16 cellular contexts compared by ENCODE assay signal in the genomic region with DNA sequence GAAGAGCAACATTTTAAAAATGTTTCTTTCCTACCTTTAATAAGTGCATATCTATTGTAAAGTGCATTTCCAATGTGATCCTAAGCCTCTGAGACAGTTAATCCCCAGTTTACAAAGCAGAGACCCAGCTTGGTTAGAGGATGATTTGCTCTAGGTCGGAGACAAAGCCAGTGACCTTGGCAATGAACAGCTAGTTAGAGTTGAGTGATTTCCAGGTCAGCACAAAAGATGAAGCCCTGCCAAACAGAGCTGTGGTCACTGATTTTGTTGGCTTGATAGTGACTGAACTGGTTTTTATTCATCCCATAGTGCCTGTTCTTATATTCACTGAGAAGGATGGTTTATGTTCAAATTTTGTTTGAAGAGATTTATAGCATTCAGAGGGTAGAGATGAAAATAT.
"Had no signal": no experiment of that assay in that cellular context is flagged by ENCODE, and none has a peak within 500 bp of the region (broad histone marks: within the 10 kb centered on the region; RNA-seq: fewer than 3 reads in every experiment).

No MANE protein-coding gene starts in this region.

- H3K27me3 ChIP-seq: breast epithelium had no signal

- H3K27ac Mint-ChIP-seq: activated naive CD4-positive, alpha-beta T cell treated with anti-CD3 and anti-CD28 coated beads for 36 hours; activated naive CD8-positive, alpha-beta T cell treated with anti-CD3 and anti-CD28 coated beads, Interleukin-2, amount 50 U/mL, for 24 hours; activated T-helper 17 cell treated with anti-CD3 and anti-CD28 coated beads, Interleukin-2, amount 50 U/mL, for 72 hours; stimulated activated naive B cell treated with anti-CD40 and anti-IgM and Interleukin-4, amounts not matched to agents 10 μg/mL and 1 μg/mL and 100 μg/mL, for 72 hours had no signal

- DNase-seq: activated CD4-positive, alpha-beta T cell treated with anti-CD3 and anti-CD28 coated beads for 1 hour; activated CD4-positive, alpha-beta T cell treated with anti-CD3 and anti-CD28 coated beads, Interleukin-2, amount 50 U/mL, for 4 hours; activated naive CD4-positive, alpha-beta T cell treated with anti-CD3 and anti-CD28 coated beads for 36 hours; activated naive CD8-positive, alpha-beta T cell treated with anti-CD3 and anti-CD28 coated beads, Interleukin-2, amount 50 U/mL, for 24 hours; aorta; dermis blood vessel endothelial cell; gastrocnemius medialis; heart right ventricle; left cardiac atrium; mammary epithelial cell; stimulated activated naive B cell treated with anti-CD40 and anti-IgM and Interleukin-4, amounts not matched to agents 10 μg/mL and 1 μg/mL and 100 μg/mL, for 72 hours; T1000 had no signal

- H3K27ac ChIP-seq: breast epithelium, gastrocnemius medialis, heart right ventricle, tibial nerve had no signal

- H3K4me3 Mint-ChIP-seq: activated naive CD4-positive, alpha-beta T cell treated with anti-CD3 and anti-CD28 coated beads for 36 hours; activated naive CD8-positive, alpha-beta T cell treated with anti-CD3 and anti-CD28 coated beads, Interleukin-2, amount 50 U/mL, for 24 hours; activated T-helper 17 cell treated with anti-CD3 and anti-CD28 coated beads, Interleukin-2, amount 50 U/mL, for 72 hours; neural crest cell; stimulated activated naive B cell treated with anti-CD40 and anti-IgM and Interleukin-4, amounts not matched to agents 10 μg/mL and 1 μg/mL and 100 μg/mL, for 72 hours had no signal

- H3K4me1 Mint-ChIP-seq: activated naive CD8-positive, alpha-beta T cell treated with anti-CD3 and anti-CD28 coated beads, Interleukin-2, amount 50 U/mL, for 24 hours; activated T-helper 17 cell treated with anti-CD3 and anti-CD28 coated beads, Interleukin-2, amount 50 U/mL, for 72 hours; neural crest cell had no signal

- H3K36me3 ChIP-seq: breast epithelium, gastrocnemius medialis, heart right ventricle, tibial nerve had no signal

- H3K4me3 ChIP-seq: breast epithelium, gastrocnemius medialis, heart right ventricle, tibial nerve had no signal

- H3K9me3 Mint-ChIP-seq: activated naive CD4-positive, alpha-beta T cell treated with anti-CD3 and anti-CD28 coated beads for 36 hours; activated T-helper 17 cell treated with anti-CD3 and anti-CD28 coated beads, Interleukin-2, amount 50 U/mL, for 72 hours had no signal

- H3K4me1 ChIP-seq: breast epithelium, gastrocnemius medialis, tibial nerve had no signal

- H3K9me3 ChIP-seq: breast epithelium, gastrocnemius medialis had no signal
